Comparison of ENCODE assay signal across 8 cellular contexts in the genomic region with DNA sequence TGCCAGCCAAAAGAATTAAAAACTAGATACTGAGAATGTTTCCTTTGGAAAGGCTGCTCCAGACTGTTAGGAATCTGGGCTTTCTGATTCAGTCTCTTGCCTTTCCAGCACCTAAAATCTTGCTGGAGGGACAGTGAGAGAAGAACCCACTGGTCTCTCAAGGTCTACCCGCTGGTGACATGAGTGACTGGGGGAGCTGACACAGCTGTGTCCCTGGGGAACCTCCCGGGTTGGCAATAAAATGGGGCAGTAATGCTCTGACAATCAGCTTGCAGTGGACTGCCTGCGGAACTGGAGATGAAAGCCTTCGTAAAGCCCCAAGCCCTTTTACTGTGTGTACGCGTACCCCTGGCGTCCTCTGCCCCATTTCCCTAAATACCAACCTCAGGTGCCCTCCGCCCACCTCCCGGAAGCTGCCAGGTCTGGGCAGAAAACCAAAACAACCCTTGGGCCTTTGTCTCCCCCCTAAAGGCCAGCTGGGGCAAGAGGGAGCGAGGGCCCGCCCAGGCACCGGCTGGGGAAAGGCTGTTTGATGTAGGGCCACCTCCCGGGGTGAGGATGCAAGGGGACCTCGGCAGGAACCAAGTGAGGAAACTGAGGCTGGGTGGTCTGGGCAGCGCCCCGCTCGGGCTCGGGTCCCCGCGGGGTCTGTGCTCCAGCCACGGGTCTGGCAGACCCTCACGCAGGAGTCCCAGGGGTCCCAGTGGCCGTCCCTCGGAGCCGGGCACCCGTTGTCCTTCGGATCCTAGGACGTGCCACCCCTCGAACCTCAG. TPM values are rescaled to one million over a fixed set of nuclear protein-coding genes. Genes with fewer than 3 reads are reported as not detected.
DNase-seq lines count a peak whose midpoint lies in the region; ATAC-seq lines count a peak whose summit lies in the region.

No MANE protein-coding gene starts in this region.

- CTCF ChIA-PET in activated naive CD4-positive, alpha-beta T cell treated with anti-CD3 and anti-CD28 coated beads, Interleukin-2, amount 10 ng/mL, durations not matched to agents 7 days and 5 days (lab: Charles Lee): interaction anchor here (0.9 to 1.2 kb wide), 3 partner anchors 35 to 164 kb away, joined by 3 to 5 read pairs (median 3); no protein-coding TSS in a partner anchor

- H3K4me1 Mint-ChIP-seq in activated naive CD4-positive, alpha-beta T cell treated with anti-CD3 and anti-CD28 coated beads, Interleukin-2, amount 10 ng/mL, durations not matched to agents 7 days and 5 days: peaks cover 44% of the 10 kb centered on the region

- ATAC-seq in HG03432 (IDR thresholded peaks at IDR 0.05; ENCODE audit: unreplicated experiment): no peak
- ATAC-seq in HG03460 (IDR thresholded peaks at IDR 0.05; ENCODE audit: unreplicated experiment): no peak
- ATAC-seq in GM21576 (IDR thresholded peaks at IDR 0.05; ENCODE audit: unreplicated experiment): no peak

- H3K27ac ChIP-seq in iPS DF 6.9 (ENCODE audit: low read length) (no peak overlapping the region), skin epidermis (peak overlapping the region; percentile 70 to 98 (median 94))

- H3K4me3 Mint-ChIP-seq in activated naive CD4-positive, alpha-beta T cell treated with anti-CD3 and anti-CD28 coated beads, Interleukin-2, amount 10 ng/mL, durations not matched to agents 7 days and 5 days: peak overlapping the region; percentile 88

- H3K36me3 ChIP-seq in ES-I3 (ENCODE audit: insufficient read depth, low read length): no peaks in the 10 kb centered on the region
- no peaks in the 10 kb centered on the region for H3K36me3 ChIP-seq in iPS DF 6.9 (ENCODE audit: control insufficient read depth, insufficient read depth, low read length)

- no CpG with 5 or more reads among the region's 29 CpGs for WGBS in iPS DF 6.9 (ENCODE audit: insufficient coverage, insufficient read length)

- no peaks in the 10 kb centered on the region for H3K9me3 Mint-ChIP-seq in activated naive CD4-positive, alpha-beta T cell treated with anti-CD3 and anti-CD28 coated beads, Interleukin-2, amount 10 ng/mL, durations not matched to agents 7 days and 5 days

- peak overlapping the region; percentile 85 for H3K4me3 ChIP-seq in iPS DF 6.9 (ENCODE audit: low read length)
- H3K4me3 ChIP-seq in skin epidermis: peak overlapping the region; percentile 68 to 98 (median 87)

- H3K27me3 Mint-ChIP-seq in activated naive CD4-positive, alpha-beta T cell treated with anti-CD3 and anti-CD28 coated beads, Interleukin-2, amount 10 ng/mL, durations not matched to agents 7 days and 5 days: peaks cover 5% of the 10 kb centered on the region

- H3K27me3 ChIP-seq in iPS DF 6.9 (ENCODE audit: control insufficient read depth, insufficient read depth, low read length): no peaks in the 10 kb centered on the region

- no peaks in the 10 kb centered on the region for H3K9me3 ChIP-seq in ES-I3 (ENCODE audit: control insufficient read depth, insufficient read depth, low read length)
- no peaks in the 10 kb centered on the region for H3K9me3 ChIP-seq in iPS DF 6.9 (ENCODE audit: control insufficient read depth, insufficient read depth, low read length)

- DNase-seq in M059J (ENCODE audit: low read depth) (peak; percentile 24), iPS DF 6.9 (ENCODE audit: low read depth, low spot score) (no peak)
- DNase-seq in activated naive CD4-positive, alpha-beta T cell treated with anti-CD3 and anti-CD28 coated beads, Interleukin-2, amount 10 ng/mL, durations not matched to agents 7 days and 5 days: peak; percentile 57

- H3K27ac Mint-ChIP-seq in activated naive CD4-positive, alpha-beta T cell treated with anti-CD3 and anti-CD28 coated beads, Interleukin-2, amount 10 ng/mL, durations not matched to agents 7 days and 5 days: peak overlapping the region; percentile 86

- peak overlapping the region; percentile 83 for H3K9ac ChIP-seq in ES-I3 (ENCODE audit: low read depth, low read length)

- H3K36me3 Mint-ChIP-seq in activated naive CD4-positive, alpha-beta T cell treated with anti-CD3 and anti-CD28 coated beads, Interleukin-2, amount 10 ng/mL, durations not matched to agents 7 days and 5 days: peaks cover 24% of the 10 kb centered on the region

- H3K4me1 ChIP-seq in ES-I3 (ENCODE audit: insufficient read depth, low read length) (peaks cover 12% of the 10 kb centered on the region; the same call in 1 of the 2 replicates), iPS DF 6.9 (ENCODE audit: control insufficient read depth, insufficient read depth, low read length) (peaks cover 1% of the 10 kb centered on the region)

RNA-seq across cellular contexts. Expression of a gene that starts 0.7 kb away (rescaled TPM):
- 36.9 and 58.8 TPM in 2 replicates for total RNA-seq in M059J (2014; rRNA removed; shearing (Covaris generic))
